Comparison of ENCODE assay signal across 1 cellular context in the genomic region with DNA sequence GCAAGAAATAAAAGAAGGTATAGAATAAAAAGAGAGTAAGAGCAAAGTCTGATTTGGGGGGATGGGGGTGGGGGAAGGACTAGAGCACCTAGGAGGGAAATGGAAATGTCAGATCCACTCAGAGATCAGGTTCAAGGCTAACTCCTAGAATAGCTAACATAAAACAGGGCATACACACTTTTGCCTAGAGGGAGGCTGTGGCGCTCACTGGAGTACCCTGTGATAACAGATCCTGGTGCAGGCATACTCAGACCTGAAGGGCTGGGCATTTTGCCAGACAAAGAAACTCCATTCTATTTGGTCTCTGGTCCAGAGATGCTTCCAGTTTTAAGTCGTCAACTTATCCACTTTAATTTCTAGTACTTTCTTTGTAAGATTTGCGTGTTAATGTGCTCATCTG.
TF ChIP-seq lines count a peak whose summit lies in the region.

No MANE protein-coding gene starts in this region.

TF ChIP-seq in HEK293, 187 proteins besides CTCF, POLR2A, EP300 and RAD21 (continued from another document and continues in another):
- TF ChIP-seq, protein P1, sequence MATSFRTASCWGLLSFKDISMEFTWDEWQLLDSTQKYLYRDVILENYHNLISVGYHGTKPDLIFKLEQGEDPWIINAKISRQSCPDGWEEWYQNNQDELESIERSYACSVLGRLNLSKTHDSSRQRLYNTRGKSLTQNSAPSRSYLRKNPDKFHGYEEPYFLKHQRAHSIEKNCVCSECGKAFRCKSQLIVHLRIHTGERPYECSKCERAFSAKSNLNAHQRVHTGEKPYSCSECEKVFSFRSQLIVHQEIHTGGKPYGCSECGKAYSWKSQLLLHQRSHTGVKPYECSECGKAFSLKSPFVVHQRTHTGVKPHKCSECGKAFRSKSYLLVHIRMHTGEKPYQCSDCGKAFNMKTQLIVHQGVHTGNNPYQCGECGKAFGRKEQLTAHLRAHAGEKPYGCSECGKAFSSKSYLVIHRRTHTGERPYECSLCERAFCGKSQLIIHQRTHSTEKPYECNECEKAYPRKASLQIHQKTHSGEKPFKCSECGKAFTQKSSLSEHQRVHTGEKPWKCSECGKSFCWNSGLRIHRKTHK (tag by site-specific recombination; IDR thresholded peaks at IDR 0.05) = no peak
- TF ChIP-seq MZF1 (tag by site-specific recombination; IDR thresholded peaks at IDR 0.05; ENCODE audit: borderline replicate concordance) = no peak
- no peak for TF ChIP-seq BCL11A (tag by site-specific recombination; IDR thresholded peaks at IDR 0.05; ENCODE audit: low read depth)
- TF ChIP-seq ZNF175 (tag by site-specific recombination; IDR thresholded peaks at IDR 0.05) = no peak
- TF ChIP-seq ZNF354C (tag by site-specific recombination; IDR thresholded peaks at IDR 0.05; ENCODE audit: borderline replicate concordance, low read depth) = no peak
- TF ChIP-seq ZEB2 (tag by site-specific recombination; IDR thresholded peaks at IDR 0.05) = no peak
- TF ChIP-seq ZNF169 (tag by site-specific recombination; IDR thresholded peaks at IDR 0.05) = no peak
- TF ChIP-seq ZNF585B (tag by site-specific recombination; IDR thresholded peaks at IDR 0.05) = no peak
- no peak for TF ChIP-seq GLI2 (tag by site-specific recombination; IDR thresholded peaks at IDR 0.05; ENCODE audit: borderline replicate concordance, low read depth)
- TF ChIP-seq, protein P2, sequence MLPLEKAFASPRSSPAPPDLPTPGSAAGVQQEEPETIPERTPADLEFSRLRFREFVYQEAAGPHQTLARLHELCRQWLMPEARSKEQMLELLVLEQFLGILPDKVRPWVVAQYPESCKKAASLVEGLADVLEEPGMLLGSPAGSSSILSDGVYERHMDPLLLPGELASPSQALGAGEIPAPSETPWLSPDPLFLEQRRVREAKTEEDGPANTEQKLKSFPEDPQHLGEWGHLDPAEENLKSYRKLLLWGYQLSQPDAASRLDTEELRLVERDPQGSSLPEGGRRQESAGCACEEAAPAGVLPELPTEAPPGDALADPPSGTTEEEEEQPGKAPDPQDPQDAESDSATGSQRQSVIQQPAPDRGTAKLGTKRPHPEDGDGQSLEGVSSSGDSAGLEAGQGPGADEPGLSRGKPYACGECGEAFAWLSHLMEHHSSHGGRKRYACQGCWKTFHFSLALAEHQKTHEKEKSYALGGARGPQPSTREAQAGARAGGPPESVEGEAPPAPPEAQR (tag by site-specific recombination; IDR thresholded peaks at IDR 0.05) = no peak
- TF ChIP-seq, protein P3, sequence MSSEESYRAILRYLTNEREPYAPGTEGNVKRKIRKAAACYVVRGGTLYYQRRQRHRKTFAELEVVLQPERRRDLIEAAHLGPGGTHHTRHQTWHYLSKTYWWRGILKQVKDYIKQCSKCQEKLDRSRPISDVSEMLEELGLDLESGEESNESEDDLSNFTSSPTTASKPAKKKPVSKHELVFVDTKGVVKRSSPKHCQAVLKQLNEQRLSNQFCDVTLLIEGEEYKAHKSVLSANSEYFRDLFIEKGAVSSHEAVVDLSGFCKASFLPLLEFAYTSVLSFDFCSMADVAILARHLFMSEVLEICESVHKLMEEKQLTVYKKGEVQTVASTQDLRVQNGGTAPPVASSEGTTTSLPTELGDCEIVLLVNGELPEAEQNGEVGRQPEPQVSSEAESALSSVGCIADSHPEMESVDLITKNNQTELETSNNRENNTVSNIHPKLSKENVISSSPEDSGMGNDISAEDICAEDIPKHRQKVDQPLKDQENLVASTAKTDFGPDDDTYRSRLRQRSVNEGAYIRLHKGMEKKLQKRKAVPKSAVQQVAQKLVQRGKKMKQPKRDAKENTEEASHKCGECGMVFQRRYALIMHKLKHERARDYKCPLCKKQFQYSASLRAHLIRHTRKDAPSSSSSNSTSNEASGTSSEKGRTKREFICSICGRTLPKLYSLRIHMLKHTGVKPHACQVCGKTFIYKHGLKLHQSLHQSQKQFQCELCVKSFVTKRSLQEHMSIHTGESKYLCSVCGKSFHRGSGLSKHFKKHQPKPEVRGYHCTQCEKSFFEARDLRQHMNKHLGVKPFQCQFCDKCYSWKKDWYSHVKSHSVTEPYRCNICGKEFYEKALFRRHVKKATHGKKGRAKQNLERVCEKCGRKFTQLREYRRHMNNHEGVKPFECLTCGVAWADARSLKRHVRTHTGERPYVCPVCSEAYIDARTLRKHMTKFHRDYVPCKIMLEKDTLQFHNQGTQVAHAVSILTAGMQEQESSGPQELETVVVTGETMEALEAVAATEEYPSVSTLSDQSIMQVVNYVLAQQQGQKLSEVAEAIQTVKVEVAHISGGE (tag by site-specific recombination; conservative IDR thresholded peaks at IDR 0.05; ENCODE audit: low read depth) = no peak
- no peak for TF ChIP-seq ZNF830 (tag by site-specific recombination; IDR thresholded peaks at IDR 0.05; ENCODE audit: low read depth)
- no peak for TF ChIP-seq ZNF843 (tag by site-specific recombination; IDR thresholded peaks at IDR 0.05)
- TF ChIP-seq PRDM1 (tag by site-specific recombination; IDR thresholded peaks at IDR 0.05) = 0 out of 2 replicates have a peak, but pooled peaks have one; percentile 41
- no peak for TF ChIP-seq ZNF292 (tag by site-specific recombination; IDR thresholded peaks at IDR 0.05; ENCODE audit: borderline replicate concordance, low read depth)
- TF ChIP-seq ZFP3 (tag by site-specific recombination; IDR thresholded peaks at IDR 0.05; ENCODE audit: low read depth) = no peak
- TF ChIP-seq ZNF548 (tag by site-specific recombination; IDR thresholded peaks at IDR 0.05) = no peak
- TF ChIP-seq KLF10 (tag by site-specific recombination; IDR thresholded peaks at IDR 0.05) = no peak
- TF ChIP-seq ZNF202 (tag by site-specific recombination; IDR thresholded peaks at IDR 0.05; ENCODE audit: borderline replicate concordance) = no peak
- TF ChIP-seq, protein P4, sequence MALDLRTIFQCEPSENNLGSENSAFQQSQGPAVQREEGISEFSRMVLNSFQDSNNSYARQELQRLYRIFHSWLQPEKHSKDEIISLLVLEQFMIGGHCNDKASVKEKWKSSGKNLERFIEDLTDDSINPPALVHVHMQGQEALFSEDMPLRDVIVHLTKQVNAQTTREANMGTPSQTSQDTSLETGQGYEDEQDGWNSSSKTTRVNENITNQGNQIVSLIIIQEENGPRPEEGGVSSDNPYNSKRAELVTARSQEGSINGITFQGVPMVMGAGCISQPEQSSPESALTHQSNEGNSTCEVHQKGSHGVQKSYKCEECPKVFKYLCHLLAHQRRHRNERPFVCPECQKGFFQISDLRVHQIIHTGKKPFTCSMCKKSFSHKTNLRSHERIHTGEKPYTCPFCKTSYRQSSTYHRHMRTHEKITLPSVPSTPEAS (tag by site-specific recombination; IDR thresholded peaks at IDR 0.05) = no peak
- 0 out of 2 replicates have a peak, but pooled peaks have one; percentile 21 for TF ChIP-seq ZNF366 (tag by site-specific recombination; conservative IDR thresholded peaks at IDR 0.05)
- no peak for TF ChIP-seq ZNF423 (tag by site-specific recombination; IDR thresholded peaks at IDR 0.05)
- no peak for TF ChIP-seq HOXD13 (CRISPR knock-in tag; IDR thresholded peaks at IDR 0.05; ENCODE audit: borderline replicate concordance)
- no peak for TF ChIP-seq ZBTB1 (tag by site-specific recombination; IDR thresholded peaks at IDR 0.05)
- no peak for TF ChIP-seq GLI4 (tag by site-specific recombination; IDR thresholded peaks at IDR 0.05)
- TF ChIP-seq, protein P5, sequence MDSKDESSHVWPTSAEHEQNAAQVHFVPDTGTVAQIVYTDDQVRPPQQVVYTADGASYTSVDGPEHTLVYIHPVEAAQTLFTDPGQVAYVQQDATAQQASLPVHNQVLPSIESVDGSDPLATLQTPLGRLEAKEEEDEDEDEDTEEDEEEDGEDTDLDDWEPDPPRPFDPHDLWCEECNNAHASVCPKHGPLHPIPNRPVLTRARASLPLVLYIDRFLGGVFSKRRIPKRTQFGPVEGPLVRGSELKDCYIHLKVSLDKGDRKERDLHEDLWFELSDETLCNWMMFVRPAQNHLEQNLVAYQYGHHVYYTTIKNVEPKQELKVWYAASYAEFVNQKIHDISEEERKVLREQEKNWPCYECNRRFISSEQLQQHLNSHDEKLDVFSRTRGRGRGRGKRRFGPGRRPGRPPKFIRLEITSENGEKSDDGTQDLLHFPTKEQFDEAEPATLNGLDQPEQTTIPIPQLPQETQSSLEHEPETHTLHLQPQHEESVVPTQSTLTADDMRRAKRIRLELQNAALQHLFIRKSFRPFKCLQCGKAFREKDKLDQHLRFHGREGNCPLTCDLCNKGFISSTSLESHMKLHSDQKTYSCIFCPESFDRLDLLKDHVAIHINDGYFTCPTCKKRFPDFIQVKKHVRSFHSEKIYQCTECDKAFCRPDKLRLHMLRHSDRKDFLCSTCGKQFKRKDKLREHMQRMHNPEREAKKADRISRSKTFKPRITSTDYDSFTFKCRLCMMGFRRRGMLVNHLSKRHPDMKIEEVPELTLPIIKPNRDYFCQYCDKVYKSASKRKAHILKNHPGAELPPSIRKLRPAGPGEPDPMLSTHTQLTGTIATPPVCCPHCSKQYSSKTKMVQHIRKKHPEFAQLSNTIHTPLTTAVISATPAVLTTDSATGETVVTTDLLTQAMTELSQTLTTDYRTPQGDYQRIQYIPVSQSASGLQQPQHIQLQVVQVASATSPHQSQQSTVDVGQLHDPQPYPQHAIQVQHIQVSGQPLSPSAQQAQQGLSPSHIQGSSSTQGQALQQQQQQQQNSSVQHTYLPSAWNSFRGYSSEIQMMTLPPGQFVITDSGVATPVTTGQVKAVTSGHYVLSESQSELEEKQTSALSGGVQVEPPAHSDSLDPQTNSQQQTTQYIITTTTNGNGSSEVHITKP (tag by site-specific recombination; IDR thresholded peaks at IDR 0.05) = peak; percentile 67
- no peak for TF ChIP-seq KLF16 (tag by site-specific recombination; IDR thresholded peaks at IDR 0.05)
- TF ChIP-seq SCRT1 (tag by site-specific recombination; IDR thresholded peaks at IDR 0.05; ENCODE audit: borderline replicate concordance) = no peak
- TF ChIP-seq ZNF23 (tag by site-specific recombination; IDR thresholded peaks at IDR 0.05; ENCODE audit: borderline replicate concordance) = no peak
- TF ChIP-seq ZNF221 (tag by site-specific recombination; IDR thresholded peaks at IDR 0.05; ENCODE audit: borderline replicate concordance) = no peak
- TF ChIP-seq ZNF610 (tag by site-specific recombination; IDR thresholded peaks at IDR 0.05; ENCODE audit: borderline replicate concordance) = peak; percentile 17; the same call in 1 of the 2 replicates
- peak; percentile 80 for TF ChIP-seq ZNF341 (tag by site-specific recombination; IDR thresholded peaks at IDR 0.05; ENCODE audit: low read depth)
- TF ChIP-seq, protein P6, sequence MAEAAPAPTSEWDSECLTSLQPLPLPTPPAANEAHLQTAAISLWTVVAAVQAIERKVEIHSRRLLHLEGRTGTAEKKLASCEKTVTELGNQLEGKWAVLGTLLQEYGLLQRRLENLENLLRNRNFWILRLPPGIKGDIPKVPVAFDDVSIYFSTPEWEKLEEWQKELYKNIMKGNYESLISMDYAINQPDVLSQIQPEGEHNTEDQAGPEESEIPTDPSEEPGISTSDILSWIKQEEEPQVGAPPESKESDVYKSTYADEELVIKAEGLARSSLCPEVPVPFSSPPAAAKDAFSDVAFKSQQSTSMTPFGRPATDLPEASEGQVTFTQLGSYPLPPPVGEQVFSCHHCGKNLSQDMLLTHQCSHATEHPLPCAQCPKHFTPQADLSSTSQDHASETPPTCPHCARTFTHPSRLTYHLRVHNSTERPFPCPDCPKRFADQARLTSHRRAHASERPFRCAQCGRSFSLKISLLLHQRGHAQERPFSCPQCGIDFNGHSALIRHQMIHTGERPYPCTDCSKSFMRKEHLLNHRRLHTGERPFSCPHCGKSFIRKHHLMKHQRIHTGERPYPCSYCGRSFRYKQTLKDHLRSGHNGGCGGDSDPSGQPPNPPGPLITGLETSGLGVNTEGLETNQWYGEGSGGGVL (tag by site-specific recombination; IDR thresholded peaks at IDR 0.05) = no peak
- TF ChIP-seq OVOL3 (tag by site-specific recombination; IDR thresholded peaks at IDR 0.05) = no peak
- TF ChIP-seq, protein P7, sequence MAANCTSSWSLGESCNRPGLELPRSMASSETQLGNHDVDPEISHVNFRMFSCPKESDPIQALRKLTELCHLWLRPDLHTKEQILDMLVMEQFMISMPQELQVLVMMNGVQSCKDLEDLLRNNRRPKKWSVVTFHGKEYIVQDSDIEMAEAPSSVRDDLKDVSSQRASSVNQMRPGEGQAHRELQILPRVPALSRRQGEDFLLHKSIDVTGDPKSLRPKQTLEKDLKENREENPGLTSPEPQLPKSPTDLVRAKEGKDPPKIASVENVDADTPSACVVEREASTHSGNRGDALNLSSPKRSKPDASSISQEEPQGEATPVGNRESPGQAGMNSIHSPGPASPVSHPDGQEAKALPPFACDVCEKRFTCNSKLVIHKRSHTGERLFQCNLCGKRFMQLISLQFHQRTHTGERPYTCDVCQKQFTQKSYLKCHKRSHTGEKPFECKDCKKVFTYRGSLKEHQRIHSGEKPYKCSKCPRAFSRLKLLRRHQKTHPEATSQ (tag by site-specific recombination; IDR thresholded peaks at IDR 0.05) = no peak
- peak; percentile 65; the same call in 1 of the 2 replicates for TF ChIP-seq ZNF394 (tag by site-specific recombination; IDR thresholded peaks at IDR 0.05; ENCODE audit: borderline replicate concordance)
- TF ChIP-seq, protein P8, sequence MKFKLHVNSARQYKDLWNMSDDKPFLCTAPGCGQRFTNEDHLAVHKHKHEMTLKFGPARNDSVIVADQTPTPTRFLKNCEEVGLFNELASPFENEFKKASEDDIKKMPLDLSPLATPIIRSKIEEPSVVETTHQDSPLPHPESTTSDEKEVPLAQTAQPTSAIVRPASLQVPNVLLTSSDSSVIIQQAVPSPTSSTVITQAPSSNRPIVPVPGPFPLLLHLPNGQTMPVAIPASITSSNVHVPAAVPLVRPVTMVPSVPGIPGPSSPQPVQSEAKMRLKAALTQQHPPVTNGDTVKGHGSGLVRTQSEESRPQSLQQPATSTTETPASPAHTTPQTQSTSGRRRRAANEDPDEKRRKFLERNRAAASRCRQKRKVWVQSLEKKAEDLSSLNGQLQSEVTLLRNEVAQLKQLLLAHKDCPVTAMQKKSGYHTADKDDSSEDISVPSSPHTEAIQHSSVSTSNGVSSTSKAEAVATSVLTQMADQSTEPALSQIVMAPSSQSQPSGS (tag by site-specific recombination; IDR thresholded peaks at IDR 0.05; ENCODE audit: low read depth) = no peak
- no peak for TF ChIP-seq ZNF157 (tag by site-specific recombination; IDR thresholded peaks at IDR 0.05)
- no peak for TF ChIP-seq ZNF621 (tag by site-specific recombination; IDR thresholded peaks at IDR 0.05)
- peak; percentile 75 for TF ChIP-seq ZBTB17 (tag by site-specific recombination; IDR thresholded peaks at IDR 0.05)
- TF ChIP-seq, protein P9, sequence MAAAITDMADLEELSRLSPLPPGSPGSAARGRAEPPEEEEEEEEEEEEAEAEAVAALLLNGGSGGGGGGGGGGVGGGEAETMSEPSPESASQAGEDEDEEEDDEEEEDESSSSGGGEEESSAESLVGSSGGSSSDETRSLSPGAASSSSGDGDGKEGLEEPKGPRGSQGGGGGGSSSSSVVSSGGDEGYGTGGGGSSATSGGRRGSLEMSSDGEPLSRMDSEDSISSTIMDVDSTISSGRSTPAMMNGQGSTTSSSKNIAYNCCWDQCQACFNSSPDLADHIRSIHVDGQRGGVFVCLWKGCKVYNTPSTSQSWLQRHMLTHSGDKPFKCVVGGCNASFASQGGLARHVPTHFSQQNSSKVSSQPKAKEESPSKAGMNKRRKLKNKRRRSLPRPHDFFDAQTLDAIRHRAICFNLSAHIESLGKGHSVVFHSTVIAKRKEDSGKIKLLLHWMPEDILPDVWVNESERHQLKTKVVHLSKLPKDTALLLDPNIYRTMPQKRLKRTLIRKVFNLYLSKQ (tag by site-specific recombination; IDR thresholded peaks at IDR 0.05; ENCODE audit: borderline replicate concordance) = no peak
- no peak for TF ChIP-seq ZNF555 (tag by site-specific recombination; conservative IDR thresholded peaks at IDR 0.05)
- TF ChIP-seq YY1 (tag by site-specific recombination; IDR thresholded peaks at IDR 0.05) = no peak
- no peak for TF ChIP-seq HOXC10 (CRISPR knock-in tag; IDR thresholded peaks at IDR 0.05)
